In the genomic region with DNA sequence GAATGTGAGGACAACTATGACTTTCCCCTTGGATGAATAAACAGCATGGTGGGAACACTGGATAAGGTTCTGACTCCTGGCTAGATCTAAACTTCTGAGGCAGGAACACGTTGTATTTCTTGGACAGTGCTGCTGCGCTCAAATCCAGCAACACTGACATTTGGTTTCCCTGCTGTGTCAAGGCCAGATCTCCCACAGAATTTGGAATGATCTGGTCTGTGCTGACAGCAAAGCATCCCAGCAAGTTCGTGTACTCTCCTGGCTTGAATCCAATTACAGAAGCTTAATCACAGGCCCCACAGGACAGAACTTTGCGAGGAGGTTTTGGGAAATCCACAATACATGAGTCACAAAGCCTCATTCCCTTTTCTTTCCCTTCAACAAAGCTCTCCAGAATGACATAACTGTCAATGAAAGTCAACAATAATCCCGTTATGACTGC, we compare ENCODE assay signal across 10 cellular contexts.
DNase-seq lines count a peak whose midpoint lies in the region; ATAC-seq and TF ChIP-seq lines count a peak whose summit lies in the region.
"Had no signal": no experiment of that assay in that cellular context is flagged by ENCODE, and none has a peak within 500 bp of the region (broad histone marks: within the 10 kb centered on the region; RNA-seq: fewer than 3 reads in every experiment).

No MANE protein-coding gene starts in this region.

- DNase-seq in RPMI7951 (ENCODE audit: low read depth) (peak; percentile 75), epithelial cell of prostate (ENCODE audit: low read depth, low spot score) (peak; percentile 57), lung (ENCODE audit: low spot score) (no peak), upper lobe of left lung (no peak), H4 (ENCODE audit: low spot score) (no peak)
- DNase-seq: activated CD8-positive, alpha-beta memory T cell treated with anti-CD3 and anti-CD28 coated beads, Interleukin-2, amount 10 ng/mL, durations not matched to agents 7 days and 5 days; NCI-H1694 treated with DMSO at 0.1 percent for 48 hours had no signal

- no peaks in the 10 kb centered on the region for H3K27me3 ChIP-seq in lung (ENCODE audit: control insufficient read depth, insufficient read depth)
- no peaks in the 10 kb centered on the region for H3K27me3 ChIP-seq in upper lobe of left lung
- H3K27me3 ChIP-seq: SJCRH30 had no signal

- no peak overlapping the region for H3K27ac ChIP-seq in epithelial cell of prostate
- no peak overlapping the region for H3K27ac ChIP-seq in lung (ENCODE audit: low read depth in 1 of 2, low read length in 1 of 2)
- H3K27ac ChIP-seq in upper lobe of left lung = no peak overlapping the region
- H3K27ac ChIP-seq: SJCRH30 had no signal

- H3K4me1 ChIP-seq in lung (ENCODE audit: control insufficient read depth in 2 of 2, insufficient read depth in 2 of 2, low read length in 2 of 2) (no peaks in the 10 kb centered on the region), upper lobe of left lung (no peaks in the 10 kb centered on the region)

- 66 to 72% methylated on average over 5 of the region's 5 CpGs for WGBS in lung, 2 donors
- WGBS in upper lobe of left lung, 2 donors = 60 to 69% methylated on average over 5 of the region's 5 CpGs

- no peaks in the 10 kb centered on the region for H3K9me3 ChIP-seq in lung (ENCODE audit: control insufficient read depth in 2 of 2, insufficient read depth in 1 of 2, low read length in 1 of 2)
- no peaks in the 10 kb centered on the region for H3K9me3 ChIP-seq in upper lobe of left lung
- H3K9me3 ChIP-seq: SJCRH30 had no signal

- peaks cover 11 to 49% of the 10 kb centered on the region in 2 donors for H3K36me3 ChIP-seq in lung (ENCODE audit: control insufficient read depth in 2 of 2, insufficient read depth in 2 of 2, low read length in 2 of 2)
- H3K36me3 ChIP-seq in upper lobe of left lung = peaks cover 0 to 60% (median 3%) of the 10 kb centered on the region in 4 donors
- H3K36me3 ChIP-seq: SJCRH30 had no signal

- no peak overlapping the region for H3K4me3 ChIP-seq in lung
- no peak overlapping the region for H3K4me3 ChIP-seq in upper lobe of left lung
- H3K4me3 ChIP-seq: SJCRH30 had no signal

- ATAC-seq in lung (ENCODE audit: insufficient read depth, low FRiP score) (peak; percentile 73), upper lobe of left lung (ENCODE audit: low FRiP score in 2 of 2) (peak; percentile 70 to 86), GM19463 (IDR thresholded peaks at IDR 0.05; ENCODE audit: unreplicated experiment) (no peak), GM18868 (IDR thresholded peaks at IDR 0.05; ENCODE audit: unreplicated experiment) (no peak)
- ATAC-seq: activated CD8-positive, alpha-beta memory T cell treated with anti-CD3 and anti-CD28 coated beads, Interleukin-2, amount 10 ng/mL, durations not matched to agents 7 days and 5 days had no signal

- TF ChIP-seq CTCF in lung (IDR thresholded peaks at IDR 0.05; ENCODE audit: control extremely low read depth, extremely low read depth) (no peak), upper lobe of left lung (IDR thresholded peaks at IDR 0.05) (no peak)

- TF ChIP-seq EP300 in upper lobe of left lung (IDR thresholded peaks at IDR 0.05) = peak in 1 of 4 donors; percentile 25

- no peak for TF ChIP-seq POLR2A in upper lobe of left lung (IDR thresholded peaks at IDR 0.05)

Comparison
In these comparisons a context has a peak if more than half of its experiments do, and no peak if none do; other contexts are left out.
1. DNase-seq: peak in RPMI7951 (single experiment) and epithelial cell of prostate (single experiment); none in lung (single experiment), upper lobe of left lung (0 of 2) and H4 (single experiment).
2. ATAC-seq: peak in lung (single experiment) and upper lobe of left lung (2 of 2); none in GM19463 (single experiment) and GM18868 (single experiment).